Comparison of ENCODE assay signal across 10 cellular contexts in genomic region chr1:2214541-2215241, GRCh38. TPM values are rescaled to one million over a fixed set of nuclear protein-coding genes. Genes with fewer than 3 reads are reported as not detected.
A peak's percentile ranks its signal among the peaks of the same experiment; 100 is the strongest.
DNase-seq lines count a peak whose midpoint lies in the region; ATAC-seq and TF ChIP-seq lines count a peak whose summit lies in the region.
"Had no signal": no experiment of that assay in that cellular context is flagged by ENCODE, and none has a peak within 500 bp of the region (broad histone marks: within the 10 kb centered on the region; RNA-seq: fewer than 3 reads in every experiment).

No MANE protein-coding gene starts in this region.

- peaks cover 7% of the 10 kb centered on the region; the same call in 1 of the 2 replicates for H3K9me1 ChIP-seq in IMR-90 (ENCODE audit: insufficient read depth, low read length)

- peaks cover 13% of the 10 kb centered on the region for H3K4me1 Mint-ChIP-seq in activated naive CD4-positive, alpha-beta T cell treated with anti-CD3 and anti-CD28 coated beads, Interleukin-2, amount 10 ng/mL, durations not matched to agents 7 days and 5 days

- H3K27me3 Mint-ChIP-seq in activated naive CD4-positive, alpha-beta T cell treated with anti-CD3 and anti-CD28 coated beads, Interleukin-2, amount 10 ng/mL, durations not matched to agents 7 days and 5 days, result peaks cover 39% of the 10 kb centered on the region

- H2BK20ac ChIP-seq in IMR-90 (ENCODE audit: low read depth, low read length), result peak overlapping the region; percentile 81

- H3K14ac ChIP-seq in IMR-90 (replicated peaks; ENCODE audit: low read depth, low read length), result peak overlapping the region; percentile 99

- no peaks in the 10 kb centered on the region for H3K27me3 ChIP-seq in IMR-90 (ENCODE audit: control insufficient read depth, insufficient read depth, low read length)
- H3K27me3 ChIP-seq in stomach smooth muscle (ENCODE audit: control insufficient read depth in 1 of 2, insufficient read depth in 2 of 2, low read length in 2 of 2), result no peaks in the 10 kb centered on the region

- peak overlapping the region; percentile 100 for H2AK9ac ChIP-seq in IMR-90 (replicated peaks; ENCODE audit: low read depth, low read length, poor library complexity)

- peak overlapping the region; percentile 92 for H4K5ac ChIP-seq in IMR-90 (ENCODE audit: low read depth, low read length)

- 27% methylated on average over 3 of the region's 21 CpGs; no CpG with 5 or more reads in 1 of the 2 experiments for WGBS in IMR-90 (ENCODE audit: extremely low coverage in 2 of 2, insufficient read length in 1 of 2), 2 experiments
- WGBS in mesodermal cell (ENCODE audit: insufficient coverage in 2 of 2), 2 experiments, result 89 to 95% methylated on average over 12 to 19 of the region's 21 CpGs

- no peak for DNase-seq in IMR-90
- no peak for DNase-seq in Kasumi-1 (lab: John Stamatoyannopoulos, UW)
- DNase-seq in activated naive CD4-positive, alpha-beta T cell treated with anti-CD3 and anti-CD28 coated beads, Interleukin-2, amount 10 ng/mL, durations not matched to agents 7 days and 5 days, result no peak
- DNase-seq: NCI-H2081 had no signal

- peak overlapping the region; percentile 94; the same call in 2 of the 3 replicates for H2BK15ac ChIP-seq in IMR-90 (ENCODE audit: low read depth, low read length)

- no peak overlapping the region for H3K4me2 ChIP-seq in IMR-90 (ENCODE audit: low read depth, low read length)

- peak overlapping the region; percentile 95 for H2BK5ac ChIP-seq in IMR-90 (ENCODE audit: low read depth, low read length, poor library complexity, severe bottlenecking)

- peak overlapping the region; percentile 74 for H3K56ac ChIP-seq in IMR-90 (ENCODE audit: extremely low read depth, insufficient read depth, low read length)

- no peaks in the 10 kb centered on the region; the same call in 1 of the 2 replicates for H4K20me1 ChIP-seq in IMR-90 (ENCODE audit: insufficient read depth, low read length)

- POLR2A ChIA-PET in IMR-90 (lab: Charles Lee; ENCODE audit: unreplicated experiment), result interaction anchor here (1.0 kb wide), 1 partner anchor 13 kb away, joined by 3 read pairs; the partner anchor contains the start of gene SKI

- H4K8ac ChIP-seq in IMR-90 (ENCODE audit: low read depth in 2 of 2, low read length in 2 of 2), result peak overlapping the region; percentile 99

- peak overlapping the region; percentile 99 for H3K23ac ChIP-seq in IMR-90 (ENCODE audit: low read depth, low read length)

- peak overlapping the region; percentile 96 for H2BK120ac ChIP-seq in IMR-90 (ENCODE audit: low read depth, low read length)

- H3K4me1 ChIP-seq in IMR-90 (ENCODE audit: control insufficient read depth, insufficient read depth, low read length) (peaks cover 27% of the 10 kb centered on the region), mesodermal cell (ENCODE audit: control insufficient read depth, insufficient read depth, low read length, poor library complexity, severe bottlenecking) (peaks cover 31% of the 10 kb centered on the region), stomach smooth muscle (ENCODE audit: control insufficient read depth, insufficient read depth, low read length) (peaks cover 39% of the 10 kb centered on the region)

- CTCF ChIA-PET in IMR-90 (lab: Yijun Ruan, JAX), result no interaction called here
- CTCF ChIA-PET in activated naive CD4-positive, alpha-beta T cell treated with anti-CD3 and anti-CD28 coated beads, Interleukin-2, amount 10 ng/mL, durations not matched to agents 7 days and 5 days (lab: Charles Lee), result interaction anchor here (1.0 kb wide), 1 partner anchor 165 kb away, joined by 3 read pairs; no protein-coding TSS in a partner anchor

- peaks cover 0 to 20% of the 10 kb centered on the region in 2 experiments; a peak in 3 of 4 replicates for H3K79me1 ChIP-seq in IMR-90 (ENCODE audit: low read depth in 1 of 2, low read length in 2 of 2)

- peak overlapping the region; percentile 85 for H2AFZ ChIP-seq in IMR-90 (replicated peaks; ENCODE audit: low read length, poor library complexity)

- H3K27ac ChIP-seq in IMR-90 (ENCODE audit: insufficient read depth, low read length), result peak overlapping the region; percentile 99
- peak overlapping the region; percentile 100 for H3K27ac ChIP-seq in mesodermal cell (ENCODE audit: low read depth, low read length, severe bottlenecking)
- peak overlapping the region; percentile 100 for H3K27ac ChIP-seq in stomach smooth muscle (ENCODE audit: low read length)

- H3K9ac ChIP-seq in IMR-90 (ENCODE audit: low read depth, low read length) (peak overlapping the region; percentile 85), stomach smooth muscle (ENCODE audit: low read length in 2 of 2) (peak overlapping the region; percentile 86 to 99)

- H3K4ac ChIP-seq in IMR-90 (ENCODE audit: low read depth, low read length), result peak overlapping the region; percentile 100

- intact Hi-C loops in IMR-90 (cut with micrococcal nuclease), result loop anchor here (1.0 kb wide), 1 partner anchor 13 kb away; no protein-coding TSS in a partner anchor

- no peak for TF ChIP-seq RAD21 in IMR-90 (IDR thresholded peaks at IDR 0.05; ENCODE audit: low read length)

- H3K36me3 ChIP-seq in IMR-90 (ENCODE audit: control insufficient read depth, insufficient read depth, low read length), result no peaks in the 10 kb centered on the region
- no peaks in the 10 kb centered on the region for H3K36me3 ChIP-seq in mesodermal cell (ENCODE audit: control insufficient read depth, insufficient read depth, low read length)
- H3K36me3 ChIP-seq in stomach smooth muscle (ENCODE audit: control insufficient read depth in 2 of 2, insufficient read depth in 2 of 2, low read length in 2 of 2), result no peaks in the 10 kb centered on the region

- peak overlapping the region; percentile 91 for H3K18ac ChIP-seq in IMR-90 (ENCODE audit: low read depth, low read length)

- in situ Hi-C loops in IMR-90 (cut with MboI; ENCODE audit: low sequenced_read_pairs), result no loop called here

- H3K9me3 Mint-ChIP-seq in activated naive CD4-positive, alpha-beta T cell treated with anti-CD3 and anti-CD28 coated beads, Interleukin-2, amount 10 ng/mL, durations not matched to agents 7 days and 5 days, result peaks cover 9% of the 10 kb centered on the region
- H3K9me3 Mint-ChIP-seq: WTC11 had no signal

- H3K36me3 Mint-ChIP-seq in activated naive CD4-positive, alpha-beta T cell treated with anti-CD3 and anti-CD28 coated beads, Interleukin-2, amount 10 ng/mL, durations not matched to agents 7 days and 5 days, result no peaks in the 10 kb centered on the region
- H3K36me3 Mint-ChIP-seq: WTC11 had no signal

- no peak overlapping the region for H3K4me3 Mint-ChIP-seq in activated naive CD4-positive, alpha-beta T cell treated with anti-CD3 and anti-CD28 coated beads, Interleukin-2, amount 10 ng/mL, durations not matched to agents 7 days and 5 days
- H3K4me3 Mint-ChIP-seq: WTC11 had no signal

- H3K4me3 ChIP-seq in IMR-90 (ENCODE audit: insufficient read depth, low read depth, low read length), result no peak overlapping the region
- no peak overlapping the region for H3K4me3 ChIP-seq in mesodermal cell (ENCODE audit: extremely low read depth, insufficient read depth, low read length, poor library complexity, severe bottlenecking)
- H3K4me3 ChIP-seq in stomach smooth muscle (ENCODE audit: low read length in 2 of 2), result peak overlapping the region; percentile 1 to 47

- H3K9me3 ChIP-seq in IMR-90 (ENCODE audit: control insufficient read depth, insufficient read depth, low read length) (no peaks in the 10 kb centered on the region), mesodermal cell (ENCODE audit: control insufficient read depth, low read length) (peaks cover 4% of the 10 kb centered on the region), stomach smooth muscle (ENCODE audit: control insufficient read depth in 2 of 2, low read length in 2 of 2) (no peaks in the 10 kb centered on the region)

- ATAC-seq in IMR-90 (ENCODE audit: low read depth) (no peak), esophagus mucosa (peak; percentile 11), HG02759 (IDR thresholded peaks at IDR 0.05; ENCODE audit: unreplicated experiment) (no peak), HG03108 (IDR thresholded peaks at IDR 0.05; ENCODE audit: unreplicated experiment) (no peak)
- ATAC-seq: WTC11 had no signal

- no peak for TF ChIP-seq CTCF in IMR-90 (conservative IDR thresholded peaks at IDR 0.05; ENCODE audit: low read depth, low read length)

- no peak overlapping the region for H3K27ac Mint-ChIP-seq in activated naive CD4-positive, alpha-beta T cell treated with anti-CD3 and anti-CD28 coated beads, Interleukin-2, amount 10 ng/mL, durations not matched to agents 7 days and 5 days

- no peak for TF ChIP-seq POLR2A in IMR-90 (IDR thresholded peaks at IDR 0.05; ENCODE audit: low read depth, low read length)

- BruUV-seq in IMR-90 (replicated peaks; lab: Mats Ljungman, UMichigan), result no TSS peak

- dilution Hi-C loops in IMR-90 (cut with HindIII; ENCODE audit: low sequenced_read_pairs, unreplicated experiment), result no loop called here

- peak overlapping the region; percentile 98 for H4K91ac ChIP-seq in IMR-90 (ENCODE audit: insufficient read depth, low read depth, low read length)

- H2AK5ac ChIP-seq in IMR-90 (ENCODE audit: low read depth, low read length), result peak overlapping the region; percentile 99

TF ChIP-seq in IMR-90, 13 proteins besides CTCF, POLR2A, EP300 and RAD21:
- TF ChIP-seq RCOR1 (IDR thresholded peaks at IDR 0.05; ENCODE audit: insufficient replicate concordance, low read length) (no peak), MAFK (IDR thresholded peaks at IDR 0.05; ENCODE audit: low read depth, low read length) (no peak), SMC3 (IDR thresholded peaks at IDR 0.05; ENCODE audit: low read depth, low read length) (no peak), MAZ (IDR thresholded peaks at IDR 0.05; ENCODE audit: borderline replicate concordance, low read depth, low read length) (0 out of 2 replicates have a peak, but pooled peaks have one; percentile 5), FOS (IDR thresholded peaks at IDR 0.05; ENCODE audit: low read depth, low read length) (no peak), NFE2L2 (IDR thresholded peaks at IDR 0.05; ENCODE audit: low read depth, low read length) (no peak)

RNA-seq across cellular contexts. Expression of gene SKI, which starts 13.4 kb away (rescaled TPM):
- 2.3 and 3.9 TPM in 2 replicates for total RNA-seq in IMR-90 (2012; rRNA removed)
- 20.1 and 20.8 TPM in 2 replicates for polyA plus RNA-seq in IMR-90 (2012; rRNA removed)
- 13.7 and 20.7 TPM in 2 replicates for polyA plus RNA-seq in IMR-90 (2012; cell fraction: cytosol; rRNA removed)
- 42.1 and 52.9 TPM in 2 replicates for polyA plus RNA-seq in IMR-90 (2012; cell fraction: nucleus; rRNA removed; ENCODE audit: low replicate concordance)
- total RNA-seq in esophagus mucosa, result 21.6 TPM
- polyA plus RNA-seq in mesodermal cell (2013, experiment 1 of 2), result 38.8 TPM
- 30.8 TPM for polyA plus RNA-seq in mesodermal cell (2013, experiment 2 of 2)

RNA-seq across cellular contexts. Expression of gene FAAP20, which starts 20.1 kb away (rescaled TPM):
- total RNA-seq in IMR-90 (2012; rRNA removed), result 6.5 and 7.5 TPM in 2 replicates
- polyA plus RNA-seq in IMR-90 (2012; rRNA removed), result 31.5 and 36.8 TPM in 2 replicates
- polyA plus RNA-seq in IMR-90 (2012; cell fraction: cytosol; rRNA removed), result 58.8 and 75.0 TPM in 2 replicates
- 59.9 and 123 TPM in 2 replicates for polyA plus RNA-seq in IMR-90 (2012; cell fraction: nucleus; rRNA removed; ENCODE audit: low replicate concordance)
- total RNA-seq in esophagus mucosa, result 36.5 TPM
- polyA plus RNA-seq in mesodermal cell (2013, experiment 1 of 2), result 106 TPM
- polyA plus RNA-seq in mesodermal cell (2013, experiment 2 of 2), result 81.5 TPM

Comparison
In these comparisons a context has a peak if more than half of its experiments do, and no peak if none do; other contexts are left out.
1. H3K4me3 ChIP-seq: peak in stomach smooth muscle (2 of 2); none in IMR-90 (single experiment) and mesodermal cell (single experiment).
2. Peak in every context shown above with its lines, with median percentiles within 50 percentile points of each other: H3K27ac ChIP-seq.